ENCODE assay signal across 14 cellular contexts in genomic region chr14:54774824-54775223, GRCh38.
DNase-seq lines count a peak whose midpoint lies in the region; ATAC-seq and TF ChIP-seq lines count a peak whose summit lies in the region.
"Had no signal": no experiment of that assay in that cellular context is flagged by ENCODE, and none has a peak within 500 bp of the region (broad histone marks: within the 10 kb centered on the region; RNA-seq: fewer than 3 reads in every experiment).

No MANE protein-coding gene starts in this region.

- no peak for TF ChIP-seq POLR2A in sigmoid colon (IDR thresholded peaks at IDR 0.05)

- H3K4me3 Mint-ChIP-seq in HFFc6, result no peak overlapping the region
- H3K4me3 Mint-ChIP-seq: H9 had no signal

- H3K4me3 ChIP-seq in right atrium auricular region, result no peak overlapping the region
- H3K4me3 ChIP-seq in sigmoid colon, result no peak overlapping the region
- H3K4me3 ChIP-seq: GM12878 had no signal

- intact Hi-C loops in sigmoid colon (cut with DNase I), result loop anchor here (5.0 kb wide), 1 partner anchor 268 kb away; the partner anchor contains the start of gene CGRRF1

- H3K4me1 ChIP-seq in right atrium auricular region, result peaks cover 0 to 79% of the 10 kb centered on the region in 2 donors
- H3K4me1 ChIP-seq in sigmoid colon, result peaks cover 0 to 69% (median 51%) of the 10 kb centered on the region in 4 donors

- peaks cover 10% of the 10 kb centered on the region for H3K27me3 Mint-ChIP-seq in HFFc6 (ENCODE audit: insufficient read depth)

- H3K27ac ChIP-seq in right atrium auricular region (peak overlapping the region; percentile 84 to 97), sigmoid colon (peak overlapping the region in 2 of 4 donors; percentile 90 to 91)
- H3K27ac ChIP-seq: 22Rv1 had no signal

- H3K36me3 Mint-ChIP-seq in HFFc6 (ENCODE audit: low read depth), result peaks cover 38% of the 10 kb centered on the region

- TF ChIP-seq CTCF in HFFc6 (IDR thresholded peaks at IDR 0.05) (no peak), right atrium auricular region (IDR thresholded peaks at IDR 0.05) (no peak), sigmoid colon (IDR thresholded peaks at IDR 0.05) (no peak)

- ATAC-seq in HG03571 (IDR thresholded peaks at IDR 0.05; ENCODE audit: unreplicated experiment), result no peak

- H3K36me3 ChIP-seq in right atrium auricular region (peaks cover 39% of the 10 kb centered on the region), sigmoid colon (peaks cover 0 to 41% (median 18%) of the 10 kb centered on the region in 4 donors)

- H3K4me1 Mint-ChIP-seq in HFFc6 (ENCODE audit: low read depth), result peaks cover 63% of the 10 kb centered on the region

- H3K9me3 ChIP-seq in right atrium auricular region (no peaks in the 10 kb centered on the region), sigmoid colon (no peaks in the 10 kb centered on the region)

- 95 to 96% methylated on average over 15 of the region's 15 CpGs for WGBS in sigmoid colon, 2 donors

- H3K9me3 Mint-ChIP-seq in HFFc6, result no peaks in the 10 kb centered on the region
- H3K9me3 Mint-ChIP-seq: H9 had no signal

- no peak for TF ChIP-seq EP300 in sigmoid colon (IDR thresholded peaks at IDR 0.05)

- H3K27ac Mint-ChIP-seq in HFFc6, result peak overlapping the region; percentile 100; the same call in 1 of the 2 replicates

- DNase-seq in activated CD8-positive, alpha-beta memory T cell treated with anti-CD3 and anti-CD28 coated beads, Interleukin-2, amount 50 U/mL, for 48 hours, result peak; percentile 51
- DNase-seq in activated CD8-positive, alpha-beta memory T cell treated with anti-CD3 and anti-CD28 coated beads, Interleukin-2, amount 50 U/mL, for 4 hours, result no peak
- DNase-seq in HFFc6 (no peak), right atrium auricular region (ENCODE audit: low spot score) (no peak), sigmoid colon (peak; percentile 66), putamen (ENCODE audit: low spot score) (no peak), H4 (ENCODE audit: low spot score) (no peak)
- DNase-seq: H9, NCI-H2107, NCI-H345, NCI-H526 treated with DMSO at 0.1 percent for 48 hours had no signal

- no peaks in the 10 kb centered on the region for H3K27me3 ChIP-seq in right atrium auricular region
- H3K27me3 ChIP-seq in sigmoid colon, result no peaks in the 10 kb centered on the region

Comparison
In these comparisons a context has a peak if more than half of its experiments do, and no peak if none do; other contexts are left out.
1. DNase-seq: peak in activated CD8-positive, alpha-beta memory T cell treated with anti-CD3 and anti-CD28 coated beads, Interleukin-2, amount 50 U/mL, for 48 hours (single experiment) and sigmoid colon (single experiment); none in activated CD8-positive, alpha-beta memory T cell treated with anti-CD3 and anti-CD28 coated beads, Interleukin-2, amount 50 U/mL, for 4 hours (single experiment), HFFc6 (single experiment), right atrium auricular region (single experiment), putamen (single experiment) and H4 (single experiment).